Comparison of ENCODE assay signal across 34 cellular contexts in the genomic region with DNA sequence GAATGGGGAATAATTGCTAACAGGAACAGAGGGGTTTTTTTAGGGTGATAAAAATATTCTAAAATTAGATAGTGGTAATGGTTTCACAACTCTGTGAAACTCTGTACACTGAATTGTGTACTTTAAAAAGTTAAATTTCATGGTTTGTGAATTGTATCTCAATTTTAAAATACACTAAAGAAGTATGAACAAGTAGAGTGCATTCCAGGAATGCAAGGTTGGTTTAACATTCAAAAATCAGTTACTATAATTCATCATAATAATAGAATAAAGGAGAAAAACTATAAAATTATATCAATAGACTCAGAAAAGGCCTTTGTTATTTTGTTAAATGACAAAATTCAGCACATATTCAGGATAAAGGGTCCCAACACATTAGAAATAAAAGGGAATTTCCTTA. TPM values are rescaled to one million over a fixed set of nuclear protein-coding genes. Genes with fewer than 3 reads are reported as not detected.
"Had no signal": no experiment of that assay in that cellular context is flagged by ENCODE, and none has a peak within 500 bp of the region (broad histone marks: within the 10 kb centered on the region; RNA-seq: fewer than 3 reads in every experiment).

No MANE protein-coding gene starts in this region.

- H3K27ac Mint-ChIP-seq: nephron progenitor cell; progenitor cell of endocrine pancreas; T-helper 1 cell treated with Interleukin-12 subunit alpha and Interleukin-12 subunit beta and Interleukin-4 antibody, amounts not matched to agents 30 μg/mL and 1 μg/mL, for 36 hours had no signal

- H3K27ac ChIP-seq: gastroesophageal sphincter, hepatocyte, neutrophil, ovary, skin epidermis, tibial nerve, VCaP had no signal

- ATAC-seq: effector memory CD8-positive, alpha-beta T cell; gastroesophageal sphincter; left cardiac atrium; left ventricle myocardium superior; mucosa of descending colon; sciatic nerve had no signal

- H3K27me3 ChIP-seq: gastroesophageal sphincter, hepatocyte, neutrophil, ovary, tibial nerve had no signal

- H3K4me3 Mint-ChIP-seq: effector memory CD8-positive, alpha-beta T cell; nephron progenitor cell; T-helper 1 cell treated with Interleukin-12 subunit alpha and Interleukin-12 subunit beta and Interleukin-4 antibody, amounts not matched to agents 30 μg/mL and 1 μg/mL, for 36 hours had no signal

- DNase-seq: activated CD4-positive, alpha-beta T cell treated with anti-CD3 and anti-CD28 coated beads, Interleukin-2, amount 50 U/mL, for 1 hour; activated CD8-positive, alpha-beta memory T cell treated with anti-CD3 and anti-CD28 coated beads for 24 hours; activated effector memory CD4-positive, alpha-beta T cell treated with anti-CD3 and anti-CD28 coated beads, Interleukin-2, amount 50 U/mL, for 16 hours; activated T-cell treated with anti-CD3 and anti-CD28 coated beads, Interleukin-2, amount 50 U/mL, for 1 hour; amygdala; caudate nucleus; cortex of kidney; effector memory CD8-positive, alpha-beta T cell; erythroblast; islet precursor cell; left cardiac atrium; left ventricle myocardium superior; mucosa of descending colon; nephron progenitor cell; ovary; retina; SK-N-SH; stimulated activated CD4-positive, alpha-beta T cell treated with anti-CD3 and anti-CD28 coated beads, Interleukin-12 subunit alpha, Interleukin-12 subunit beta, amount 100 ng/mL, for 4 hours; stimulated activated CD4-positive, alpha-beta T cell treated with anti-CD3 and anti-CD28 coated beads, Interleukin-4, amount 100 ng/mL, for 1 hour; SW 1271; T-helper 9 cell had no signal

- H3K36me3 ChIP-seq: gastroesophageal sphincter, neutrophil, ovary, tibial nerve had no signal

- H3K27me3 Mint-ChIP-seq: effector memory CD8-positive, alpha-beta T cell had no signal

- H3K4me3 ChIP-seq: gastroesophageal sphincter, hepatocyte, mucosa of descending colon, ovary, skin epidermis, tibial nerve had no signal

- H3K9me3 ChIP-seq: neutrophil, ovary had no signal

RNA-seq across cellular contexts. Expression of gene BATF, which starts 11.1 kb away (rescaled TPM):
- total RNA-seq: chondrocyte, fibroblast of villous mesenchyme, hepatocyte, myocyte, progenitor cell of endocrine pancreas, temporal lobe had no signal
